Comparison of ENCODE assay signal across 24 cellular contexts in the genomic region with DNA sequence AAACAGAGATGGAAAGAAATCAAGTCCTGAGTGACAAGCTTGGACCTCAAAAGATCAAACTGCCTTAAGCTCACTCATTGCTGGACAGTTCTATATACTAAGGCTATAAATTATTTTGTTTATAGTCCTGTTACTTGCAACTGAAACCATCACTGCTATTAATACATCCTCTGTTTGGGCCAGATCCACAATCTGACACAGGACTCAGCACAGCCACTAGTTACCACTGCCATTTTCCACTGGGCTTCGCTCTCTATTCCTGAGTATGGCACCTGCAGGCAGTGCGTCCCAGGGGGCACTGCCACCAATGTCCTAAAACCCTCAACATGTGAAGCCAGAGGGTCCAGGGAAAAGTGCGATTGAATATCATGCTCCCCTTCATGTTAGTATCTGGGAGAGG. TPM values are rescaled to one million over a fixed set of nuclear protein-coding genes. Genes with fewer than 3 reads are reported as not detected.
"Had no signal": no experiment of that assay in that cellular context is flagged by ENCODE, and none has a peak within 500 bp of the region (broad histone marks: within the 10 kb centered on the region; RNA-seq: fewer than 3 reads in every experiment).

No MANE protein-coding gene starts in this region.

- FAIRE-seq: frontal cortex, TTC549 had no signal

- H3K9me3 ChIP-seq: esophagus muscularis mucosa, sigmoid colon, transverse colon, uterus had no signal

- H3K27me3 ChIP-seq: sigmoid colon, transverse colon, uterus had no signal

- DNase-seq: activated CD4-positive, alpha-beta T cell treated with anti-CD3 and anti-CD28 coated beads, Interleukin-2, amount 10 ng/mL, durations not matched to agents 7 days and 5 days; activated CD4-positive, CD25-positive, alpha-beta regulatory T cell treated with anti-CD3 and anti-CD28 coated beads, Interleukin-2, amount 50 U/mL, for 72 hours; activated CD8-positive, alpha-beta memory T cell treated with anti-CD3 and anti-CD28 coated beads, Interleukin-2, amount 10 ng/mL, durations not matched to agents 7 days and 5 days; activated CD8-positive, alpha-beta T cell treated with anti-CD3 and anti-CD28 coated beads for 36 hours; activated effector memory CD4-positive, alpha-beta T cell treated with anti-CD3 and anti-CD28 coated beads, Interleukin-2, amount 50 U/mL, for 16 hours; activated naive CD4-positive, alpha-beta T cell treated with anti-CD3 and anti-CD28 coated beads, Interleukin-2, amount 10 ng/mL, durations not matched to agents 7 days and 5 days; activated T-cell treated with anti-CD3 and anti-CD28 coated beads for 4 hours; effector memory CD4-positive, alpha-beta T cell; glutamatergic neuron; left ventricle myocardium superior; sigmoid colon; stimulated activated CD4-positive, alpha-beta T cell treated with anti-CD3 and anti-CD28 coated beads, Interleukin-2, amount 100 ng/mL, for 48 hours; stimulated activated CD8-positive, alpha-beta memory T cell treated with anti-CD3 and anti-CD28 coated beads, Interleukin-4, amount 100 ng/mL, for 48 hours; stimulated activated naive B cell treated with anti-CD40 and anti-IgM and Interleukin-4, amounts not matched to agents 10 μg/mL and 1 μg/mL and 100 μg/mL, for 72 hours; transverse colon; uterus; WERI-Rb-1 had no signal

- H3K27ac ChIP-seq: cardiac muscle cell, esophagus muscularis mucosa, hepatocyte, parathyroid adenoma, sigmoid colon, transverse colon, uterus, WERI-Rb-1 had no signal

- H3K4me1 ChIP-seq: esophagus muscularis mucosa, parathyroid adenoma, sigmoid colon, uterus had no signal

- H3K9ac ChIP-seq: parathyroid adenoma had no signal

- H3K36me3 ChIP-seq: cardiac muscle cell, esophagus muscularis mucosa, sigmoid colon, transverse colon, uterus, WERI-Rb-1 had no signal

- H3K4me3 ChIP-seq: cardiac muscle cell, esophagus muscularis mucosa, hepatocyte, sigmoid colon, transverse colon, uterus had no signal

RNA-seq across cellular contexts. Expression of a gene that starts 52.3 kb away (rescaled TPM):
- total RNA-seq: activated CD4-positive, alpha-beta T cell treated with anti-CD3 and anti-CD28 coated beads, Interleukin-2, amount 10 ng/mL, durations not matched to agents 7 days and 5 days; activated CD8-positive, alpha-beta memory T cell treated with anti-CD3 and anti-CD28 coated beads, Interleukin-2, amount 10 ng/mL, durations not matched to agents 7 days and 5 days; activated CD8-positive, alpha-beta T cell treated with anti-CD3 and anti-CD28 coated beads for 36 hours; dermis microvascular lymphatic vessel endothelial cell had no signal
